18 cellular contexts compared by ENCODE assay signal in the genomic region with DNA sequence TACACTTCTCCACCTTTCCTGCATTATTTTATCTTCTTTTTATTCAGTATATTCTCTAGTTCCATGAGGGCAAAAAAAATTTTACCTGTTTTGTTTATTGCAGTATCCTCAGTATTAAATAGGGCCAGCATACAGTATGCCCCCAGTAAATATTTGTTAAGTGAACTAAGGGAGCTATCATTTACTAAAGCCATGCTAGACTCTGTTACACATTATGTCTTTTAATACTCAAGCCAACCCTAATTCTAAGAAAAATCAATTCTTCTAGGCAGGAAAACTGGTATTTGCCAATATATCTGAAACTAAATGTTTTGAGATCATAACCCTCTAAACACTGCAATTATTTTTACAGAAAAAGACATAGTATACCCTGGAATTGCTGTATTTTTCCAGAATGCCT. TPM values are rescaled to one million over a fixed set of nuclear protein-coding genes. Genes with fewer than 3 reads are reported as not detected.
DNase-seq lines count a peak whose midpoint lies in the region; ATAC-seq, FAIRE-seq and TF ChIP-seq lines count a peak whose summit lies in the region.
"Had no signal": no experiment of that assay in that cellular context is flagged by ENCODE, and none has a peak within 500 bp of the region (broad histone marks: within the 10 kb centered on the region; RNA-seq: fewer than 3 reads in every experiment).

No MANE protein-coding gene starts in this region.

- H3K4me2 ChIP-seq in PC-3 (ENCODE audit: low read length): no peak overlapping the region

- no peak overlapping the region for H3K4me3 ChIP-seq in PC-3 (ENCODE audit: low read length)

- peaks cover 20% of the 10 kb centered on the region for H3K4me1 ChIP-seq in PC-3 (ENCODE audit: insufficient read depth, low read length)

- H3K27me3 ChIP-seq in PC-3 (ENCODE audit: low read length): no peaks in the 10 kb centered on the region

- H3K36me3 ChIP-seq in PC-3 (ENCODE audit: low read depth, low read length): peaks cover 31% of the 10 kb centered on the region; the same call in 1 of the 2 replicates

- TF ChIP-seq POLR2A in H54 (IDR thresholded peaks at IDR 0.05; ENCODE audit: low read depth, low read length): no peak

- no peak for TF ChIP-seq CTCF in PC-3 (conservative IDR thresholded peaks at IDR 0.05; ENCODE audit: low read depth, low read length)

- H4K20me1 ChIP-seq in PC-3 (ENCODE audit: low read length): no peaks in the 10 kb centered on the region

- H3K27ac ChIP-seq in PC-3 (ENCODE audit: low read length): no peak overlapping the region

- H2AFZ ChIP-seq in PC-3 (ENCODE audit: low read length): no peak overlapping the region

- no peaks in the 10 kb centered on the region for H3K9me3 ChIP-seq in PC-3 (ENCODE audit: low read length)

- no peaks in the 10 kb centered on the region for H3K79me2 ChIP-seq in PC-3 (ENCODE audit: low read length)

- POLR2A ChIA-PET in PC-3 (lab: Charles Lee; ENCODE audit: unreplicated experiment): no interaction called here
- POLR2A ChIA-PET in naive thymus-derived CD8-positive, alpha-beta T cell (lab: Charles Lee): no interaction called here

- no peak for DNase-seq in activated T-cell treated with anti-CD3 and anti-CD28 coated beads, Interleukin-2, amount 50 U/mL, for 72 hours
- DNase-seq in activated T-cell treated with anti-CD3 and anti-CD28 coated beads for 4 hours (no peak), PC-3 (no peak), H54 (ENCODE audit: insufficient read length, low spot score) (no peak)
- DNase-seq in activated naive CD8-positive, alpha-beta T cell treated with anti-CD3 and anti-CD28 coated beads, Interleukin-2, amount 50 U/mL, for 24 hours: no peak
- DNase-seq in naive thymus-derived CD8-positive, alpha-beta T cell: no peak
- no peak for DNase-seq in stimulated activated naive CD4-positive, alpha-beta T cell (lab: John Stamatoyannopoulos, UW)
- DNase-seq: activated CD8-positive, alpha-beta memory T cell treated with anti-CD3 and anti-CD28 coated beads, Interleukin-2, amount 50 U/mL, for 4 hours; endodermal cell; hippocampal formation; kidney glomerular epithelial cell; midbrain; NCI-H1436 treated with DMSO at 0.1 percent for 48 hours; NCI-H2227 treated with DMSO at 0.1 percent for 48 hours; NK-92 treated with Interleukin-12 subunit alpha and Interleukin-12 subunit beta, amount 100 ng/mL, for 24 hours had no signal

- peak overlapping the region; percentile 42 for H3K27ac Mint-ChIP-seq in activated T-cell treated with anti-CD3 and anti-CD28 coated beads, Interleukin-2, amount 50 U/mL, for 72 hours
- H3K27ac Mint-ChIP-seq in activated naive CD8-positive, alpha-beta T cell treated with anti-CD3 and anti-CD28 coated beads, Interleukin-2, amount 50 U/mL, for 24 hours: peak overlapping the region; percentile 36
- H3K27ac Mint-ChIP-seq in naive thymus-derived CD8-positive, alpha-beta T cell: peak overlapping the region; percentile 46 to 88 (median 79)
- H3K27ac Mint-ChIP-seq: endodermal cell, WTC11 had no signal

- peaks cover 5 to 20% of the 10 kb centered on the region in 2 donors for H3K36me3 Mint-ChIP-seq in activated T-cell treated with anti-CD3 and anti-CD28 coated beads, Interleukin-2, amount 50 U/mL, for 72 hours (ENCODE audit: insufficient read depth in 2 of 2)
- peaks cover 34% of the 10 kb centered on the region for H3K36me3 Mint-ChIP-seq in activated naive CD8-positive, alpha-beta T cell treated with anti-CD3 and anti-CD28 coated beads, Interleukin-2, amount 50 U/mL, for 24 hours (ENCODE audit: low read depth)
- peaks cover 12 to 89% (median 16%) of the 10 kb centered on the region in 3 donors for H3K36me3 Mint-ChIP-seq in naive thymus-derived CD8-positive, alpha-beta T cell

- CTCF ChIA-PET in PC-3 (lab: Charles Lee): no interaction called here

- no peak overlapping the region for H3K9ac ChIP-seq in PC-3 (ENCODE audit: low read length)

- H3F3A ChIP-seq in PC-3 (ENCODE audit: low read length, unreplicated experiment): no peaks in the 10 kb centered on the region

- H3K4me1 Mint-ChIP-seq in activated T-cell treated with anti-CD3 and anti-CD28 coated beads, Interleukin-2, amount 50 U/mL, for 72 hours (ENCODE audit: low read depth): peaks cover 42% of the 10 kb centered on the region
- H3K4me1 Mint-ChIP-seq in activated naive CD8-positive, alpha-beta T cell treated with anti-CD3 and anti-CD28 coated beads, Interleukin-2, amount 50 U/mL, for 24 hours: peaks cover 37% of the 10 kb centered on the region
- peaks cover 15 to 21% (median 19%) of the 10 kb centered on the region in 4 donors for H3K4me1 Mint-ChIP-seq in naive thymus-derived CD8-positive, alpha-beta T cell
- H3K4me1 Mint-ChIP-seq: endodermal cell, WTC11 had no signal

- H3K9me2 ChIP-seq in PC-3 (replicated peaks; ENCODE audit: low read length): no peaks in the 10 kb centered on the region

- intact Hi-C loops in PC-3 (cut with micrococcal nuclease): no loop called here

- FAIRE-seq in H54 (lab: Jason Lieb, UNC): no peak
- FAIRE-seq: GM19239 had no signal

- ATAC-seq in activated T-cell treated with anti-CD3 and anti-CD28 coated beads, Interleukin-2, amount 50 U/mL, for 72 hours (replicated peaks in 1 of 2): no peak
- ATAC-seq in PC-3 (peak; percentile 33), HG02678 (IDR thresholded peaks at IDR 0.05; ENCODE audit: unreplicated experiment) (no peak)
- ATAC-seq in activated naive CD8-positive, alpha-beta T cell treated with anti-CD3 and anti-CD28 coated beads, Interleukin-2, amount 50 U/mL, for 24 hours: no peak
- no peak for ATAC-seq in naive thymus-derived CD8-positive, alpha-beta T cell
- ATAC-seq: WTC11 had no signal

- no peaks in the 10 kb centered on the region for H3K9me3 Mint-ChIP-seq in activated T-cell treated with anti-CD3 and anti-CD28 coated beads, Interleukin-2, amount 50 U/mL, for 72 hours
- H3K9me3 Mint-ChIP-seq in activated naive CD8-positive, alpha-beta T cell treated with anti-CD3 and anti-CD28 coated beads, Interleukin-2, amount 50 U/mL, for 24 hours: no peaks in the 10 kb centered on the region
- H3K9me3 Mint-ChIP-seq in naive thymus-derived CD8-positive, alpha-beta T cell: no peaks in the 10 kb centered on the region
- H3K9me3 Mint-ChIP-seq: endodermal cell, WTC11 had no signal

- BruUV-seq in PC-3 (replicated peaks; lab: Mats Ljungman, UMichigan): no TSS peak

- peak overlapping the region in 1 of 2 donors; percentile 9 for H3K4me3 Mint-ChIP-seq in activated T-cell treated with anti-CD3 and anti-CD28 coated beads, Interleukin-2, amount 50 U/mL, for 72 hours
- no peak overlapping the region for H3K4me3 Mint-ChIP-seq in activated naive CD8-positive, alpha-beta T cell treated with anti-CD3 and anti-CD28 coated beads, Interleukin-2, amount 50 U/mL, for 24 hours
- peak overlapping the region in 1 of 10 donors; percentile 5 for H3K4me3 Mint-ChIP-seq in naive thymus-derived CD8-positive, alpha-beta T cell
- H3K4me3 Mint-ChIP-seq: endodermal cell, WTC11 had no signal

- H3K27me3 Mint-ChIP-seq in activated T-cell treated with anti-CD3 and anti-CD28 coated beads, Interleukin-2, amount 50 U/mL, for 72 hours (ENCODE audit: low read depth): no peaks in the 10 kb centered on the region
- H3K27me3 Mint-ChIP-seq in activated naive CD8-positive, alpha-beta T cell treated with anti-CD3 and anti-CD28 coated beads, Interleukin-2, amount 50 U/mL, for 24 hours: no peaks in the 10 kb centered on the region
- no peaks in the 10 kb centered on the region for H3K27me3 Mint-ChIP-seq in naive thymus-derived CD8-positive, alpha-beta T cell

RNA-seq across cellular contexts. Expression of gene TMEM50A, which starts 18.3 kb away (rescaled TPM):
- 100 to 1,000 TPM; 131 to 136 TPM for total RNA-seq in activated T-cell treated with anti-CD3 and anti-CD28 coated beads, Interleukin-2, amount 50 U/mL, for 72 hours
- total RNA-seq in PC-3 (2014; rRNA removed): 70.2 and 90.5 TPM in 2 replicates
- total RNA-seq in naive thymus-derived CD8-positive, alpha-beta T cell: 100 to 1,000 TPM in 1 of 2 experiments, 10 to 100 TPM in 1; 89.0 to 101 TPM
- 100 to 1,000 TPM; 130 to 201 (median 146) TPM for polyA plus RNA-seq in naive thymus-derived CD8-positive, alpha-beta T cell
